ENCODE assay signal across 1 cellular context in the genomic region with DNA sequence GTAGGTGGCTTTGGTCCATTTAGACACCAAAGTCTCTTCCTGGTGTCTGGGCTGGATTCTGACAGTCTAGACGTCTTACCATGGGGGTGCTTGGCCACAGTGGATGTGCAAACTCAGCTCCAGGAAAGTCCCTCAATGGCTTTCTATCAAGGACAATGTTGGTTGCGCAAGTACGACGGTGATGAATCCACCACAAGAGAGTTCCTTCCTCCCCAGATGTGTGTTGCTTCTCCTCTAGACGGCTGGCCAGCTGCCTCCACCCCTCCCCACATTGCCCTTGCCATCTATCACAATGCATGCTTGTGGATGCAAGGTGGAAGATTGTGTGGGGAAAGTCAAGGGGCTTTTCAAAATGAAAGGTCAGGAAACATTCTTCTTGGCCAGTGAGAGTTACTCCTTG.
TF ChIP-seq lines count a peak whose summit lies in the region.

No MANE protein-coding gene starts in this region.

TF ChIP-seq in GM12891, 5 proteins besides CTCF, POLR2A, EP300 and RAD21 (continued from another document):
- TF ChIP-seq POU2F2 (IDR thresholded peaks at IDR 0.05; ENCODE audit: low read depth, low read length) (no peak), SPI1 (IDR thresholded peaks at IDR 0.05; ENCODE audit: low read depth, low read length) (no peak)
